In the genomic region with DNA sequence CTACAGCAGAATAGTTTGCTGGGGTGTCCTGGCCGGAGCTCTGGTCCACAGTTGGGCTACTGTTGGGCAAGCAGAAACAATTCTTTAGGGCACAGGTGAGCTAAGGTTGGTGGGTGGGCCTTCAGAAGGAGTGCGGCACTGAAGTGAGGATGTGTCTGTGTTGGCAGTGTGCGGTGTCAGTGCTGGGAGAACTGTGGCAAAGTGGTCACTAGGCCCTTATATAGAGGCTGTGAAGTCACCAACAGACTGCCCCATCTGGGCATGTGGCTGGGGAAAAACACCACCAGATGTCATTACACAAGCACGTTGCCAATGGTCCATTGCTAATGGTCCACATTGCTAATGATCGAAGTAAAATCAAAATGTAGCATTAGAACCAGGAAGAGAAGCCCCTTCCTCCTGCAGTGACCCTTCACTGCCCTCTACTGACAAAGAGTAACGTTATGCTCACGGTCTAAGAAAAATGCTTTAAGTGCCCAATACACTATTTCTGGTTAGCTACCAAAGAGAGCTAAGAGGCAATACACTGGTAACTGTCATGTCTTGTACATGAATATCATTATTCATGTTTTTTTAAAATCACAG, we compare ENCODE assay signal across 10 cellular contexts. TPM values are rescaled to one million over a fixed set of nuclear protein-coding genes. Genes with fewer than 3 reads are reported as not detected.
DNase-seq lines count a peak whose midpoint lies in the region; ATAC-seq and TF ChIP-seq lines count a peak whose summit lies in the region.
"Had no signal": no experiment of that assay in that cellular context is flagged by ENCODE, and none has a peak within 500 bp of the region (broad histone marks: within the 10 kb centered on the region; RNA-seq: fewer than 3 reads in every experiment).

No MANE protein-coding gene starts in this region.

- no peak overlapping the region for H3K4me3 Mint-ChIP-seq in type B pancreatic cell

- no peak for TF ChIP-seq POLR2A in esophagus squamous epithelium (IDR thresholded peaks at IDR 0.05)

- H3K36me3 Mint-ChIP-seq in type B pancreatic cell = no peaks in the 10 kb centered on the region

- H3K4me1 ChIP-seq in esophagus squamous epithelium = no peaks in the 10 kb centered on the region

- no peak overlapping the region for H3K27ac Mint-ChIP-seq in type B pancreatic cell

- H3K36me3 ChIP-seq in esophagus squamous epithelium = no peaks in the 10 kb centered on the region
- H3K36me3 ChIP-seq: BLaER1 had no signal

- H3K4me1 Mint-ChIP-seq in type B pancreatic cell (ENCODE audit: unreplicated experiment) = no peaks in the 10 kb centered on the region

- peaks cover 10% of the 10 kb centered on the region for H3K9me3 Mint-ChIP-seq in type B pancreatic cell

- no peaks in the 10 kb centered on the region for H3K27me3 ChIP-seq in esophagus squamous epithelium
- H3K27me3 ChIP-seq: BLaER1 had no signal

- peak; percentile 20 to 38 for DNase-seq in NOMO-1 (lab: John Stamatoyannopoulos, UW; ENCODE audit: unreplicated experiment in 2 of 2)
- DNase-seq in NOMO-1 treated with dmso at 0.1 percent for 144 hours (lab: John Stamatoyannopoulos, UW; ENCODE audit: unreplicated experiment) = no peak
- DNase-seq in NCI-H1694 treated with DMSO at 0.1 percent for 48 hours (lab: John Stamatoyannopoulos, UW) = peak; percentile 79
- DNase-seq in dermis blood vessel endothelial cell = peak; percentile 74
- no peak for DNase-seq in type B pancreatic cell (ENCODE audit: extremely low spot score, unreplicated experiment)
- DNase-seq in esophagus squamous epithelium (lab: John Stamatoyannopoulos, UW) = no peak
- DNase-seq in NCI-H774 (lab: John Stamatoyannopoulos, UW) = no peak
- DNase-seq: activated CD4-positive, alpha-beta T cell treated with anti-CD3 and anti-CD28 coated beads for 1 hour had no signal

- no peak for ATAC-seq in HG02840 (IDR thresholded peaks at IDR 0.05; ENCODE audit: low FRiP score, unreplicated experiment)

- TF ChIP-seq CTCF in type B pancreatic cell (conservative IDR thresholded peaks at IDR 0.05) = peak; percentile 70
- TF ChIP-seq CTCF in esophagus squamous epithelium (IDR thresholded peaks at IDR 0.05) = no peak

- H3K27me3 Mint-ChIP-seq in type B pancreatic cell = no peaks in the 10 kb centered on the region

- H3K9me3 ChIP-seq in esophagus squamous epithelium = no peaks in the 10 kb centered on the region

- H3K27ac ChIP-seq in esophagus squamous epithelium = no peak overlapping the region
- H3K27ac ChIP-seq: BLaER1 had no signal

- 63 to 64% methylated on average over 7 of the region's 7 CpGs for WGBS in esophagus squamous epithelium, 2 donors

- no peak overlapping the region for H3K4me3 ChIP-seq in esophagus squamous epithelium
- H3K4me3 ChIP-seq: BLaER1 had no signal

- intact Hi-C loops in esophagus squamous epithelium (cut with DNase I) = no loop called here

RNA-seq across cellular contexts. Expression of a gene that starts 21.3 kb away (rescaled TPM):
- total RNA-seq in dermis blood vessel endothelial cell = under 0.01 TPM in 1 of 2 replicates, not detected in the other
- 0.19 and 2.6 TPM in 2 replicates for total RNA-seq in type B pancreatic cell (ENCODE audit: low replicate concordance)
- not detected for total RNA-seq in esophagus squamous epithelium

Comparison
In these comparisons a context has a peak if more than half of its experiments do, and no peak if none do; other contexts are left out.
1. DNase-seq: peak in NOMO-1 (2 of 2), NCI-H1694 treated with DMSO at 0.1 percent for 48 hours (single experiment) and dermis blood vessel endothelial cell (single experiment); none in NOMO-1 treated with dmso at 0.1 percent for 144 hours (single experiment), type B pancreatic cell (single experiment), esophagus squamous epithelium (single experiment) and NCI-H774 (single experiment).